20 cellular contexts compared by ENCODE assay signal in genomic region chr14:102196436-102197230, GRCh38. TPM values are rescaled to one million over a fixed set of nuclear protein-coding genes. Genes with fewer than 3 reads are reported as not detected.
DNase-seq lines count a peak whose midpoint lies in the region; ATAC-seq and TF ChIP-seq lines count a peak whose summit lies in the region.
"Had no signal": no experiment of that assay in that cellular context is flagged by ENCODE, and none has a peak within 500 bp of the region (broad histone marks: within the 10 kb centered on the region; RNA-seq: fewer than 3 reads in every experiment).

No MANE protein-coding gene starts in this region.

- H3K9me3 ChIP-seq in endodermal cell (ENCODE audit: control insufficient read depth, low read length) (no peaks in the 10 kb centered on the region), heart left ventricle (no peaks in the 10 kb centered on the region)
- H3K9me3 ChIP-seq: BE2C, esophagus muscularis mucosa, uterus had no signal

- ATAC-seq in T-cell (replicated peaks in 1 of 4) (no peak), heart left ventricle (no peak)
- ATAC-seq: Panc1 had no signal

- H3K27ac ChIP-seq in endodermal cell (ENCODE audit: low read depth, low read length), result no peak overlapping the region
- no peak overlapping the region for H3K27ac ChIP-seq in heart left ventricle
- H3K27ac ChIP-seq: esophagus muscularis mucosa, parathyroid adenoma, uterus had no signal

- in situ Hi-C loops in ACHN (cut with HindIII; ENCODE audit: low pct_ligation_motif_present, low pct_unique_long_range_greater_than_20kb, low sequenced_read_pairs), result no loop called here

- H3K27ac Mint-ChIP-seq in T-cell (peak overlapping the region; percentile 12 to 25), endodermal cell (peak overlapping the region; percentile 23)
- H3K27ac Mint-ChIP-seq: T-helper 1 cell treated with Interleukin-12 subunit alpha and Interleukin-12 subunit beta and Interleukin-4 antibody, amounts not matched to agents 30 μg/mL and 1 μg/mL, for 36 hours had no signal

- H3K9me3 Mint-ChIP-seq in T-cell, result no peaks in the 10 kb centered on the region
- H3K9me3 Mint-ChIP-seq in endodermal cell, result no peaks in the 10 kb centered on the region
- H3K9me3 Mint-ChIP-seq: T-helper 1 cell treated with Interleukin-12 subunit alpha and Interleukin-12 subunit beta and Interleukin-4 antibody, amounts not matched to agents 30 μg/mL and 1 μg/mL, for 36 hours had no signal

- peaks cover 42% of the 10 kb centered on the region for H3K36me3 Mint-ChIP-seq in T-cell
- peaks cover 39% of the 10 kb centered on the region for H3K36me3 Mint-ChIP-seq in endodermal cell (ENCODE audit: low read depth)

- TF ChIP-seq POLR2A in heart left ventricle (IDR thresholded peaks at IDR 0.05), result no peak

- POLR2A ChIA-PET in T-cell (lab: Charles Lee), result interaction anchor here in 1 of 2 donors (0.5 kb wide), 1 partner anchor 140 kb away, joined by 4 read pairs; no protein-coding TSS in a partner anchor

- intact Hi-C loops in heart left ventricle (cut with DNase I), result loop anchor here in 1 of 10 donors (5.0 kb wide), 1 partner anchor 54 kb away; no protein-coding TSS in a partner anchor

- TF ChIP-seq CTCF in endodermal cell (conservative IDR thresholded peaks at IDR 0.05), result no peak
- TF ChIP-seq CTCF in heart left ventricle (IDR thresholded peaks at IDR 0.05), result no peak

- H3K4me1 ChIP-seq in endodermal cell (ENCODE audit: control insufficient read depth, insufficient read depth, low read length) (no peaks in the 10 kb centered on the region), heart left ventricle (peaks cover 0 to 26% (median 5%) of the 10 kb centered on the region in 12 donors)
- H3K4me1 ChIP-seq: uterus had no signal

- DNase-seq in C1 segment of cervical spinal cord (lab: John Stamatoyannopoulos, UW) (peak in 12 of 14 donors; percentile 18 to 83 (median 74)), T-cell (no peak), endodermal cell (no peak), occipital lobe (lab: John Stamatoyannopoulos, UW) (peak; percentile 76), NCI-H1105 treated with DMSO at 0.1 percent for 48 hours (lab: John Stamatoyannopoulos, UW) (no peak), ACHN (no peak), A172 (ENCODE audit: low spot score) (no peak), heart left ventricle (no peak)
- DNase-seq: activated CD4-positive, alpha-beta T cell treated with anti-CD3 and anti-CD28 coated beads for 48 hours; activated naive CD4-positive, alpha-beta T cell; BE2C; DMS79 treated with DMSO at 0.1 percent for 48 hours; NCI-H1092 treated with DMSO at 0.1 percent for 48 hours; NCI-H226; stimulated activated CD8-positive, alpha-beta memory T cell treated with anti-CD3 and anti-CD28 coated beads, Interleukin-4, amount 100 ng/mL, for 48 hours; uterus had no signal

- H3K4me3 Mint-ChIP-seq in T-cell (no peak overlapping the region), endodermal cell (no peak overlapping the region)
- H3K4me3 Mint-ChIP-seq: T-helper 1 cell treated with Interleukin-12 subunit alpha and Interleukin-12 subunit beta and Interleukin-4 antibody, amounts not matched to agents 30 μg/mL and 1 μg/mL, for 36 hours had no signal

- H3K4me1 Mint-ChIP-seq in T-cell (peaks cover 72 to 78% (median 73%) of the 10 kb centered on the region in 3 donors), endodermal cell (peaks cover 14% of the 10 kb centered on the region)

- CTCF ChIA-PET in T-cell (lab: Charles Lee), result interaction anchor here in 1 of 2 donors (0.5 kb wide), 1 partner anchor 421 kb away, joined by 3 read pairs; no protein-coding TSS in a partner anchor

- no peak overlapping the region for H3K9ac ChIP-seq in endodermal cell (ENCODE audit: extremely low read depth, low read length, poor library complexity, severe bottlenecking)
- H3K9ac ChIP-seq: parathyroid adenoma had no signal

- H3K4me3 ChIP-seq in endodermal cell (ENCODE audit: low read length) (no peak overlapping the region), heart left ventricle (no peak overlapping the region)
- H3K4me3 ChIP-seq: esophagus muscularis mucosa, uterus had no signal

- 85 to 86% methylated on average over 8 to 10 of the region's 10 CpGs for WGBS in endodermal cell (ENCODE audit: insufficient coverage in 1 of 2, insufficient read length in 1 of 2), 2 experiments
- 82 to 94% (median 88%) methylated on average over 10 of the region's 10 CpGs for WGBS in heart left ventricle, 4 donors

- no peaks in the 10 kb centered on the region for H3K27me3 ChIP-seq in endodermal cell (ENCODE audit: control insufficient read depth, insufficient read depth, low read length, poor library complexity, severe bottlenecking)
- no peaks in the 10 kb centered on the region for H3K27me3 ChIP-seq in heart left ventricle
- H3K27me3 ChIP-seq: BE2C, esophagus muscularis mucosa, uterus had no signal

- H3K27me3 Mint-ChIP-seq in T-cell (no peaks in the 10 kb centered on the region), endodermal cell (ENCODE audit: insufficient read depth) (no peaks in the 10 kb centered on the region)

- H3K36me3 ChIP-seq in endodermal cell (ENCODE audit: control insufficient read depth, insufficient read depth, low read length), result peaks cover 55% of the 10 kb centered on the region
- H3K36me3 ChIP-seq in heart left ventricle, result peaks cover 0 to 65% (median 52%) of the 10 kb centered on the region in 9 donors
- H3K36me3 ChIP-seq: uterus had no signal

RNA-seq across cellular contexts. Expression of gene WDR20, which starts 56.9 kb away (rescaled TPM):
- total RNA-seq in T-cell (10 to 100 TPM; 38.9 to 53.1 (median 49.5) TPM), endodermal cell (10 to 100 TPM; 33.8 to 37.6 TPM), occipital lobe (36.0 TPM), heart left ventricle (10 to 100 TPM; 15.8 to 26.5 (median 21.2) TPM)
- 18.5 TPM for polyA plus RNA-seq in endodermal cell (2013, experiment 1 of 2)
- 15.9 TPM for polyA plus RNA-seq in endodermal cell (2013, experiment 2 of 2)
- 10.9 and 14.8 TPM in 2 replicates for total RNA-seq in A172 (2014; rRNA removed; shearing (Covaris generic))
- 10 to 100 TPM; 10.4 to 15.9 TPM for polyA plus RNA-seq in heart left ventricle

Comparison
In these comparisons a context has a peak if more than half of its experiments do, and no peak if none do; other contexts are left out.
1. DNase-seq: peak in C1 segment of cervical spinal cord (12 of 14) and occipital lobe (single experiment); none in T-cell (0 of 34), endodermal cell (single experiment), NCI-H1105 treated with DMSO at 0.1 percent for 48 hours (single experiment), ACHN (single experiment), A172 (single experiment) and heart left ventricle (0 of 5).